In the genomic region with DNA sequence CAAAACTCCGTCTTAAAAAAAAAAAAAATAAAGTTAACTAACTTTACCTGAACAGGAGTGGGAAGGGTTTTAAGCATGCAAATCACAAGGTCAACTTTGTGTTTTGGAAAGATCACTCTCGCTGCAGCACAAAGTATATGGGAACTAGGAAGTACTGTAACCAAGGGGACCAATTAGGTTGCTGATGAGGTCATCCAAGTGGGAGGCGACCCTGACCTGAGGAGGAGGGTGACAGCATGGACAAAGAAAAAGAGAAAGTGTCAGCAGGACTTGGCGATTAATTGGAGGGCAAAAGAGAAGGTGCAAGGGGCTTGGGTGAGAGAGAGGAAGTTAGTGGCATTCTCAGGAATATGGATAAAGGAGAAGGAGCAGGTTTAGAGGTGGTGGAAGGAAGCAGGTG, we compare ENCODE assay signal across 12 cellular contexts.
"Had no signal": no experiment of that assay in that cellular context is flagged by ENCODE, and none has a peak within 500 bp of the region (broad histone marks: within the 10 kb centered on the region; RNA-seq: fewer than 3 reads in every experiment).

No MANE protein-coding gene starts in this region.

- H3K27me3 Mint-ChIP-seq: activated naive CD8-positive, alpha-beta T cell had no signal

- H3K4me3 Mint-ChIP-seq: activated naive CD8-positive, alpha-beta T cell had no signal

- ATAC-seq: left cardiac atrium, right cardiac atrium had no signal

- H3K27ac Mint-ChIP-seq: activated naive CD8-positive, alpha-beta T cell had no signal

- DNase-seq: dermis blood vessel endothelial cell; effector memory CD4-positive, alpha-beta T cell; esophagus squamous epithelium; left cardiac atrium; occipital lobe; right cardiac atrium; small intestine; stimulated activated CD4-positive, alpha-beta T cell treated with anti-CD3 and anti-CD28 coated beads, Interleukin-15, amount 100 ng/mL, for 24 hours; stimulated activated CD4-positive, alpha-beta T cell treated with anti-CD3 and anti-CD28 coated beads, Interleukin-2, amount 100 ng/mL, for 48 hours; T1000; upper lobe of left lung had no signal
